In the genomic region with DNA sequence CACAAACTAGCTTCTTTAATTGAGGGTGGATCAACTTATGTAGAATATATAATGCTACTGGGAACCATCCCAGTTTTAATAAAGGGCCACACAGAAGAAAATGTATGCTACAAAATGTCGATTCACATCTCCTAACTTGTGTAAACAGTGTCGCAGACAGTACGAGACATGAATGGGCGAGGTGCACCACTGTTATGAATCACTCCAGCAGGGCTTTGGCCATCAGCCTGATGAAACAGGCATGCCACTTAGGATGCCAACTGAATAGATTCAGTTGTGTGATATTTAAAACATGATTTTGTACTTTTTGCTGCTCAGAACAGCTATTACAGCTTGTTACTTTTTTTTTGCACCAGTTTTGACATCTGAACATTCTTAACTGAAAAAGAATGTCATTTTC, we compare ENCODE assay signal across 13 cellular contexts.
A peak's percentile ranks its signal among the peaks of the same experiment; 100 is the strongest.
DNase-seq lines count a peak whose midpoint lies in the region; ATAC-seq and TF ChIP-seq lines count a peak whose summit lies in the region.
"Had no signal": no experiment of that assay in that cellular context is flagged by ENCODE, and none has a peak within 500 bp of the region (broad histone marks: within the 10 kb centered on the region; RNA-seq: fewer than 3 reads in every experiment).

No MANE protein-coding gene starts in this region.

- no peak overlapping the region; the same call in 1 of the 2 replicates for H3K27ac Mint-ChIP-seq in HFFc6
- H3K27ac Mint-ChIP-seq: naive B cell had no signal

- ATAC-seq in HG02981 (IDR thresholded peaks at IDR 0.05; ENCODE audit: unreplicated experiment) = no peak

- no peak overlapping the region for H3K56ac ChIP-seq in mesendoderm (ENCODE audit: low read length)

- no peak overlapping the region for H3K4me2 ChIP-seq in mesendoderm (ENCODE audit: low read length)

- no peak for TF ChIP-seq CTCF in HFFc6 (IDR thresholded peaks at IDR 0.05)
- no peak for TF ChIP-seq CTCF in left ventricle myocardium inferior (IDR thresholded peaks at IDR 0.05; ENCODE audit: borderline replicate concordance)

- no peaks in the 10 kb centered on the region for H3K27me3 Mint-ChIP-seq in HFFc6 (ENCODE audit: insufficient read depth)
- H3K27me3 Mint-ChIP-seq: naive B cell had no signal

- no peaks in the 10 kb centered on the region for H3K79me2 ChIP-seq in mesendoderm (ENCODE audit: control insufficient read depth, insufficient read depth, low read length)

- peaks cover 63% of the 10 kb centered on the region for H3K4me1 Mint-ChIP-seq in HFFc6 (ENCODE audit: low read depth)

- no peak overlapping the region for H3K27ac ChIP-seq in mesendoderm (ENCODE audit: low read depth, low read length)
- no peak overlapping the region for H3K27ac ChIP-seq in left ventricle myocardium inferior (replicated peaks)

- H3K4me3 Mint-ChIP-seq in HFFc6 = no peak overlapping the region; the same call in 1 of the 2 replicates
- H3K4me3 Mint-ChIP-seq: naive B cell had no signal

- no peak overlapping the region for H3K23ac ChIP-seq in mesendoderm (ENCODE audit: low read length)

- intact Hi-C loops in left ventricle myocardium inferior (cut with micrococcal nuclease) = no loop called here

- H3K9me3 ChIP-seq in left ventricle myocardium inferior (replicated peaks) = no peaks in the 10 kb centered on the region
- H3K9me3 ChIP-seq: sigmoid colon, tibial nerve had no signal

- DNase-seq in A172 (ENCODE audit: low spot score) (peak; percentile 55), HFFc6 (peak; percentile 25), astrocyte of the hippocampus (ENCODE audit: low read depth, low spot score) (peak; percentile 78), kidney glomerular epithelial cell (lab: John Stamatoyannopoulos, UW) (peak; percentile 41), middle frontal gyrus (ENCODE audit: extremely low spot score, low spot score) (no peak), mesendoderm (no peak), left ventricle myocardium inferior (no peak)
- DNase-seq: naive B cell, NCI-H1436 treated with DMSO at 0.1 percent for 48 hours, sigmoid colon, T1000 had no signal

- no peak overlapping the region for H4K5ac ChIP-seq in mesendoderm (ENCODE audit: low read length)

- H3K9ac ChIP-seq in mesendoderm (ENCODE audit: low read length) = no peak overlapping the region

- H3K36me3 Mint-ChIP-seq in HFFc6 (ENCODE audit: low read depth) = 0 out of 2 replicates have a peak, but pooled peaks cover 6% of the 10 kb centered on the region

- H3K36me3 ChIP-seq in mesendoderm (ENCODE audit: control insufficient read depth, insufficient read depth, low read length) = no peaks in the 10 kb centered on the region
- H3K36me3 ChIP-seq in left ventricle myocardium inferior = no peaks in the 10 kb centered on the region
- H3K36me3 ChIP-seq: sigmoid colon, tibial nerve had no signal

- H3K4ac ChIP-seq in mesendoderm (ENCODE audit: low read depth, low read length) = no peak overlapping the region

- no peak overlapping the region for H2BK120ac ChIP-seq in mesendoderm (ENCODE audit: low read depth, low read length)

- WGBS in mesendoderm (ENCODE audit: extremely low coverage, insufficient coverage, low lambda C conversion rate) = no CpG with 5 or more reads among the region's 4 CpGs

- H2AK5ac ChIP-seq in mesendoderm (ENCODE audit: low read length) = no peak overlapping the region

- no peaks in the 10 kb centered on the region for H3K9me3 Mint-ChIP-seq in HFFc6
- H3K9me3 Mint-ChIP-seq: naive B cell had no signal

- H3K4me1 ChIP-seq in mesendoderm (ENCODE audit: control insufficient read depth, low read depth, low read length) (no peaks in the 10 kb centered on the region), left ventricle myocardium inferior (no peaks in the 10 kb centered on the region)

- no peak overlapping the region for H2BK15ac ChIP-seq in mesendoderm (replicated peaks; ENCODE audit: low read depth)

- no peak overlapping the region for H4K8ac ChIP-seq in mesendoderm (ENCODE audit: low read depth, low read length)

- H3K27me3 ChIP-seq in mesendoderm (ENCODE audit: insufficient read depth, low read length, poor library complexity) (no peaks in the 10 kb centered on the region), left ventricle myocardium inferior (ENCODE audit: low read depth) (no peaks in the 10 kb centered on the region)
- H3K27me3 ChIP-seq: sigmoid colon, tibial nerve had no signal

- no peak overlapping the region for H2BK5ac ChIP-seq in mesendoderm (ENCODE audit: low read length)

- H3K79me1 ChIP-seq in mesendoderm (ENCODE audit: low read length) = no peaks in the 10 kb centered on the region

- H3K4me3 ChIP-seq in mesendoderm (ENCODE audit: low read length) (no peak overlapping the region), left ventricle myocardium inferior (no peak overlapping the region)
- H3K4me3 ChIP-seq: sigmoid colon, tibial nerve had no signal

- no peak overlapping the region for H3K18ac ChIP-seq in mesendoderm (ENCODE audit: low read length)

Comparison
In these comparisons a context has a peak if more than half of its experiments do, and no peak if none do; other contexts are left out.
1. DNase-seq: peak in A172 (single experiment), HFFc6 (single experiment), astrocyte of the hippocampus (single experiment) and kidney glomerular epithelial cell (single experiment); none in middle frontal gyrus (single experiment), mesendoderm (single experiment) and left ventricle myocardium inferior (single experiment).